ENCODE assay signal across 26 cellular contexts in the genomic region with DNA sequence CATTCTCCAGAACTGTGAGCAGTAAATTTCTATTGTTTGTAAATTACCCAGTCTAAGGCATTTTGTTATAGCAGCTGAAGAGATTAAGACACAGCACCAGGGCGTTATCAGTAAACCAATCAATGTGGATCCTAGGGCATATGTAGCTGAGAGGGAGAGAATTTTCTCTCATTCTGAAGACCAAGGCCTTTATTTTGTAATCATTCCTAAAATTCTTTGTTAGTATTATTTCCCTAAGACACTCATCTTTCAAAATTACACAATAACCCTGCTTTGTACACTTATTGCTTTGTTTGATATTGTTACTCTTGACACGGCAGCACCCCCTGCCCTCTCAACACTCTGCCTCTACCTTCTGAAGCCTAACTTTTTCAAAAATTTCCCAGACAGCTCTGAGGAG.
"Had no signal": no experiment of that assay in that cellular context is flagged by ENCODE, and none has a peak within 500 bp of the region (broad histone marks: within the 10 kb centered on the region; RNA-seq: fewer than 3 reads in every experiment).

No MANE protein-coding gene starts in this region.

- H3K4me1 ChIP-seq: gastroesophageal sphincter, left ventricle myocardium inferior, parathyroid adenoma, prostate gland, right lobe of liver, testis, tibial nerve had no signal

- H3K9me3 Mint-ChIP-seq: nephron; stimulated activated naive B cell treated with anti-CD40 and anti-IgM and Interleukin-4, amounts not matched to agents 10 μg/mL and 1 μg/mL and 100 μg/mL, for 72 hours; stimulated activated naive CD8-positive, alpha-beta T cell treated with anti-CD3 and anti-CD28 coated beads, Interleukin-15, amount 100 ng/mL, for 72 hours had no signal

- H3K27ac Mint-ChIP-seq: immature natural killer cell; nephron; stimulated activated naive B cell treated with anti-CD40 and anti-IgM and Interleukin-4, amounts not matched to agents 10 μg/mL and 1 μg/mL and 100 μg/mL, for 72 hours; stimulated activated naive CD8-positive, alpha-beta T cell treated with anti-CD3 and anti-CD28 coated beads, Interleukin-15, amount 100 ng/mL, for 72 hours had no signal

- H3K36me3 Mint-ChIP-seq: immature natural killer cell; naive B cell; stimulated activated naive B cell treated with anti-CD40 and anti-IgM and Interleukin-4, amounts not matched to agents 10 μg/mL and 1 μg/mL and 100 μg/mL, for 72 hours had no signal

- H3K9ac ChIP-seq: parathyroid adenoma had no signal

- ATAC-seq: gastroesophageal sphincter; left cardiac atrium; right lobe of liver; stimulated activated naive B cell treated with anti-CD40 and anti-IgM and Interleukin-4, amounts not matched to agents 10 μg/mL and 1 μg/mL and 100 μg/mL, for 72 hours; stimulated activated naive CD8-positive, alpha-beta T cell treated with anti-CD3 and anti-CD28 coated beads, Interleukin-15, amount 100 ng/mL, for 72 hours had no signal

- H3K4me3 Mint-ChIP-seq: immature natural killer cell; naive B cell; nephron; stimulated activated naive B cell treated with anti-CD40 and anti-IgM and Interleukin-4, amounts not matched to agents 10 μg/mL and 1 μg/mL and 100 μg/mL, for 72 hours; stimulated activated naive CD8-positive, alpha-beta T cell treated with anti-CD3 and anti-CD28 coated beads, Interleukin-15, amount 100 ng/mL, for 72 hours had no signal

- H3K36me3 ChIP-seq: gastroesophageal sphincter, left ventricle myocardium inferior, prostate gland, right lobe of liver, tibial nerve had no signal

- H3K27me3 Mint-ChIP-seq: stimulated activated naive CD8-positive, alpha-beta T cell treated with anti-CD3 and anti-CD28 coated beads, Interleukin-15, amount 100 ng/mL, for 72 hours had no signal

- H2AFZ ChIP-seq: parathyroid adenoma had no signal

- H3K27ac ChIP-seq: dorsolateral prefrontal cortex, gastroesophageal sphincter, left ventricle myocardium inferior, parathyroid adenoma, prostate gland, right lobe of liver, skin epidermis, testis, tibial nerve had no signal

- H3K79me2 ChIP-seq: parathyroid adenoma had no signal

- H3K9me3 ChIP-seq: gastroesophageal sphincter, left ventricle myocardium inferior, prostate gland, right lobe of liver, testis, tibial nerve had no signal

- H3K27me3 ChIP-seq: dorsolateral prefrontal cortex, gastroesophageal sphincter, right lobe of liver, testis, tibial nerve had no signal

- H3K4me1 Mint-ChIP-seq: immature natural killer cell; naive B cell; stimulated activated naive B cell treated with anti-CD40 and anti-IgM and Interleukin-4, amounts not matched to agents 10 μg/mL and 1 μg/mL and 100 μg/mL, for 72 hours; stimulated activated naive CD8-positive, alpha-beta T cell treated with anti-CD3 and anti-CD28 coated beads, Interleukin-15, amount 100 ng/mL, for 72 hours had no signal

- DNase-seq: cerebellar nuclear complex; cortex of kidney; dorsolateral prefrontal cortex; effector CD8-positive, alpha-beta T cell; foreskin fibroblast; immature natural killer cell; kidney; left cardiac atrium; left ventricle myocardium inferior; mesenchymal stem cell; naive B cell; occipital lobe; retina; right lobe of liver; stimulated activated CD4-positive, alpha-beta T cell treated with anti-CD3 and anti-CD28 coated beads, Interleukin-2, amount 100 ng/mL, for 24 hours; stimulated activated CD4-positive, alpha-beta T cell treated with anti-CD3 and anti-CD28 coated beads, Interleukin-4, amount 100 ng/mL, for 4 hours; stimulated activated naive B cell treated with anti-CD40 and anti-IgM and Interleukin-4, amounts not matched to agents 10 μg/mL and 1 μg/mL and 100 μg/mL, for 72 hours; stimulated activated naive CD8-positive, alpha-beta T cell treated with anti-CD3 and anti-CD28 coated beads, Interleukin-15, amount 100 ng/mL, for 72 hours; testis had no signal

- H3K4me3 ChIP-seq: dorsolateral prefrontal cortex, gastroesophageal sphincter, left ventricle myocardium inferior, lung, prostate gland, right lobe of liver, skin epidermis, testis, tibial nerve had no signal
